In genomic region chr11:14314127-14314526, GRCh38 we compare ENCODE assay signal across 22 cellular contexts. TPM values are rescaled to one million over a fixed set of nuclear protein-coding genes. Genes with fewer than 3 reads are reported as not detected.
DNase-seq lines count a peak whose midpoint lies in the region; ATAC-seq, FAIRE-seq and TF ChIP-seq lines count a peak whose summit lies in the region.
"Had no signal": no experiment of that assay in that cellular context is flagged by ENCODE, and none has a peak within 500 bp of the region (broad histone marks: within the 10 kb centered on the region; RNA-seq: fewer than 3 reads in every experiment).

No MANE protein-coding gene starts in this region.

- peak overlapping the region; percentile 75 for H3K4me3 Mint-ChIP-seq in memory B cell
- H3K4me3 Mint-ChIP-seq: activated CD4-positive, alpha-beta T cell treated with anti-CD3 and anti-CD28 coated beads, Interleukin-2, amount 10 ng/mL, durations not matched to agents 7 days and 5 days; T-helper 1 cell treated with Interleukin-12 subunit alpha and Interleukin-12 subunit beta and Interleukin-4 antibody, amounts not matched to agents 30 μg/mL and 1 μg/mL, for 36 hours had no signal

- peak overlapping the region; percentile 91 for H3K4me2 ChIP-seq in DOHH2 (ENCODE audit: low read length)
- no peak overlapping the region for H3K4me2 ChIP-seq in OCI-LY1 (ENCODE audit: low read length)

- H3K9me3 ChIP-seq in DOHH2 (ENCODE audit: control insufficient read depth, insufficient read depth, low read length), result no peaks in the 10 kb centered on the region
- no peaks in the 10 kb centered on the region for H3K9me3 ChIP-seq in OCI-LY1 (ENCODE audit: low read length)
- H3K9me3 ChIP-seq in ovary, result no peaks in the 10 kb centered on the region
- H3K9me3 ChIP-seq: heart left ventricle, thoracic aorta, vagina had no signal

- H3K27ac ChIP-seq in DOHH2 (ENCODE audit: low read depth, low read length) (peak overlapping the region; percentile 93), OCI-LY1 (ENCODE audit: low read depth, low read length, poor library complexity, severe bottlenecking) (peak overlapping the region; percentile 81), ovary (no peak overlapping the region)
- H3K27ac ChIP-seq: heart left ventricle, thoracic aorta, vagina had no signal

- H3K9me3 Mint-ChIP-seq in memory B cell, result no peaks in the 10 kb centered on the region
- H3K9me3 Mint-ChIP-seq: activated CD4-positive, alpha-beta T cell treated with anti-CD3 and anti-CD28 coated beads, Interleukin-2, amount 10 ng/mL, durations not matched to agents 7 days and 5 days; activated T-helper 2 cell treated with anti-CD3 and anti-CD28 coated beads, Interferon-gamma antibody, Interleukin-2, Interleukin-4, amounts not matched to agents 10 μg/mL and 5 μg/mL and 100 μg/mL, durations not matched to agents 14 hours and 24 hours and 36 hours; stimulated activated effector memory CD8-positive, alpha-beta T cell treated with anti-CD3 and anti-CD28 coated beads, Interleukin-12 subunit alpha, Interleukin-12 subunit beta, amount 100 ng/mL, for 72 hours; T-helper 1 cell treated with Interleukin-12 subunit alpha and Interleukin-12 subunit beta and Interleukin-4 antibody, amounts not matched to agents 30 μg/mL and 1 μg/mL, for 36 hours had no signal

- no peak for DNase-seq in GM19239 (ENCODE audit: insufficient read length, low spot score)
- DNase-seq in memory B cell (ENCODE audit: low spot score in 2 of 2), result peak in 1 of 2 donors; percentile 49
- no peak for DNase-seq in ovary
- no peak for DNase-seq in GM12892 (ENCODE audit: insufficient read length)
- DNase-seq: activated CD4-positive, alpha-beta T cell treated with anti-CD3 and anti-CD28 coated beads, Interleukin-2, amount 10 ng/mL, durations not matched to agents 7 days and 5 days; amniotic stem cell; effector CD4-positive, alpha-beta T cell; heart left ventricle; mammary epithelial cell; NCI-H187 treated with DMSO at 0.1 percent for 48 hours; NCI-H69; stimulated activated CD4-positive, alpha-beta T cell treated with anti-CD3 and anti-CD28 coated beads, Interleukin-2, amount 100 ng/mL, for 24 hours had no signal

- H4K20me1 ChIP-seq in DOHH2 (ENCODE audit: control insufficient read depth, insufficient read depth, low read depth, low read length) (no peaks in the 10 kb centered on the region), OCI-LY1 (ENCODE audit: insufficient read depth, low read length) (no peaks in the 10 kb centered on the region)

- FAIRE-seq in GM19239 (lab: Jason Lieb, UNC), result peak; percentile 89
- no peak for FAIRE-seq in GM12892 (lab: Jason Lieb, UNC)
- FAIRE-seq: D721Med, H54 had no signal

- TF ChIP-seq POLR2A in ovary (IDR thresholded peaks at IDR 0.05) (no peak), GM12892 (IDR thresholded peaks at IDR 0.05; ENCODE audit: low read depth, low read length) (no peak)

- H3K4me3 ChIP-seq in DOHH2 (ENCODE audit: low read length) (peak overlapping the region; percentile 41), OCI-LY1 (ENCODE audit: low read depth, low read length, poor library complexity, severe bottlenecking) (no peak overlapping the region), ovary (no peak overlapping the region)
- H3K4me3 ChIP-seq: heart left ventricle, thoracic aorta, vagina had no signal

- peaks cover 4% of the 10 kb centered on the region for H3K36me3 Mint-ChIP-seq in memory B cell
- H3K36me3 Mint-ChIP-seq: stimulated activated effector memory CD8-positive, alpha-beta T cell treated with anti-CD3 and anti-CD28 coated beads, Interleukin-12 subunit alpha, Interleukin-12 subunit beta, amount 100 ng/mL, for 72 hours had no signal

- H3K9ac ChIP-seq in OCI-LY1 (ENCODE audit: low read length), result no peak overlapping the region; the same call in 1 of the 2 replicates

- TF ChIP-seq EP300 in ovary (IDR thresholded peaks at IDR 0.05), result no peak

- 86 to 93% (median 92%) methylated on average over 2 of the region's 2 CpGs for WGBS in ovary, 3 donors

- no peaks in the 10 kb centered on the region for H3K27me3 Mint-ChIP-seq in memory B cell
- H3K27me3 Mint-ChIP-seq: activated CD4-positive, alpha-beta T cell treated with anti-CD3 and anti-CD28 coated beads, Interleukin-2, amount 10 ng/mL, durations not matched to agents 7 days and 5 days had no signal

- peak overlapping the region; percentile 98 for H3K27ac Mint-ChIP-seq in memory B cell
- H3K27ac Mint-ChIP-seq: activated T-helper 2 cell treated with anti-CD3 and anti-CD28 coated beads, Interferon-gamma antibody, Interleukin-2, Interleukin-4, amounts not matched to agents 10 μg/mL and 5 μg/mL and 100 μg/mL, durations not matched to agents 14 hours and 24 hours and 36 hours; T-helper 1 cell treated with Interleukin-12 subunit alpha and Interleukin-12 subunit beta and Interleukin-4 antibody, amounts not matched to agents 30 μg/mL and 1 μg/mL, for 36 hours had no signal

- ATAC-seq in memory B cell (ENCODE audit: low read depth) (peak; percentile 84), HG03342 (IDR thresholded peaks at IDR 0.05; ENCODE audit: unreplicated experiment) (no peak)
- ATAC-seq: heart left ventricle; stimulated activated effector memory CD8-positive, alpha-beta T cell treated with anti-CD3 and anti-CD28 coated beads, Interleukin-12 subunit alpha, Interleukin-12 subunit beta, amount 100 ng/mL, for 72 hours had no signal

- H3K36me3 ChIP-seq in DOHH2 (ENCODE audit: control insufficient read depth, low read length), result peaks cover 3% of the 10 kb centered on the region; the same call in 1 of the 2 replicates
- H3K36me3 ChIP-seq in OCI-LY1 (ENCODE audit: insufficient read depth, low read length), result no peaks in the 10 kb centered on the region
- H3K36me3 ChIP-seq in ovary, result no peaks in the 10 kb centered on the region
- H3K36me3 ChIP-seq: heart left ventricle, thoracic aorta, vagina had no signal

- peaks cover 32% of the 10 kb centered on the region for H3K4me1 Mint-ChIP-seq in memory B cell

- H3K9me2 ChIP-seq in DOHH2 (replicated peaks; ENCODE audit: control insufficient read depth, low read length), result no peaks in the 10 kb centered on the region
- no peaks in the 10 kb centered on the region for H3K9me2 ChIP-seq in OCI-LY1 (ENCODE audit: low read depth, low read length)

- peaks cover 99% of the 10 kb centered on the region for H3K79me2 ChIP-seq in DOHH2 (ENCODE audit: control insufficient read depth, low read length)
- H3K79me2 ChIP-seq in OCI-LY1 (ENCODE audit: insufficient read depth, low read length), result no peaks in the 10 kb centered on the region

- H3K27me3 ChIP-seq in DOHH2 (ENCODE audit: control insufficient read depth, low read length), result no peaks in the 10 kb centered on the region
- H3K27me3 ChIP-seq in OCI-LY1 (ENCODE audit: insufficient read depth, low read length), result no peaks in the 10 kb centered on the region
- no peaks in the 10 kb centered on the region for H3K27me3 ChIP-seq in ovary
- H3K27me3 ChIP-seq: heart left ventricle, vagina had no signal

- H3K4me1 ChIP-seq in DOHH2 (ENCODE audit: control insufficient read depth, low read length), result peaks cover 100% of the 10 kb centered on the region
- H3K4me1 ChIP-seq in OCI-LY1 (ENCODE audit: insufficient read depth, low read length, severe bottlenecking), result peaks cover 84% of the 10 kb centered on the region
- peaks cover 4% of the 10 kb centered on the region for H3K4me1 ChIP-seq in ovary (ENCODE audit: insufficient read depth)

- intact Hi-C loops in ovary (cut with DNase I), result no loop called here

- TF ChIP-seq CTCF in DOHH2 (IDR thresholded peaks at IDR 0.05; ENCODE audit: low read depth, low read length, poor library complexity, severe bottlenecking) (no peak), OCI-LY1 (IDR thresholded peaks at IDR 0.05; ENCODE audit: low read length) (no peak), ovary (IDR thresholded peaks at IDR 0.05) (no peak)

- peaks cover 61% of the 10 kb centered on the region for H3F3A ChIP-seq in DOHH2 (ENCODE audit: control insufficient read depth, insufficient read depth)
- no peaks in the 10 kb centered on the region for H3F3A ChIP-seq in OCI-LY1 (ENCODE audit: insufficient read depth, low read length)

- no peak overlapping the region for H2AFZ ChIP-seq in OCI-LY1 (ENCODE audit: low read length)

RNA-seq across cellular contexts. Expression of gene RRAS2, which starts 44.9 kb away (rescaled TPM):
- total RNA-seq in ovary, result 10 to 100 TPM; 29.1 to 45.2 (median 36.0) TPM
- 10 to 100 TPM; 25.7 to 32.2 TPM for polyA plus RNA-seq in ovary
- polyA plus RNA-seq in GM12892 (2012; ENCODE audit: missing spikeins), result 38.0 TPM

Comparison
In these comparisons a context has a peak if more than half of its experiments do, and no peak if none do; other contexts are left out.
1. H3K27ac ChIP-seq: peak in DOHH2 (single experiment) and OCI-LY1 (single experiment); none in ovary (0 of 2).